Comparison of ENCODE assay signal across 13 cellular contexts in genomic region chr14:69069020-69069421, GRCh38.
A peak's percentile ranks its signal among the peaks of the same experiment; 100 is the strongest.
DNase-seq lines count a peak whose midpoint lies in the region; ATAC-seq, FAIRE-seq and TF ChIP-seq lines count a peak whose summit lies in the region.
"Had no signal": no experiment of that assay in that cellular context is flagged by ENCODE, and none has a peak within 500 bp of the region (broad histone marks: within the 10 kb centered on the region; RNA-seq: fewer than 3 reads in every experiment).

No MANE protein-coding gene starts in this region.

- H3K36me3 ChIP-seq in SK-N-MC (ENCODE audit: insufficient read depth, low read length), result no peaks in the 10 kb centered on the region; the same call in 1 of the 2 replicates
- H3K36me3 ChIP-seq in smooth muscle cell (ENCODE audit: low read depth), result no peaks in the 10 kb centered on the region
- peaks cover 12 to 65% (median 57%) of the 10 kb centered on the region in 4 donors for H3K36me3 ChIP-seq in stomach

- POLR2A ChIA-PET in activated CD4-positive, alpha-beta T cell treated with anti-CD3 and anti-CD28 coated beads for 36 hours (lab: Charles Lee), result no interaction called here

- H3K4me3 ChIP-seq in SK-N-MC (peak overlapping the region; percentile 36; the same call in 1 of the 2 replicates), fibroblast of pulmonary artery (replicated peaks; ENCODE audit: low read depth, low read length) (no peak overlapping the region), smooth muscle cell (no peak overlapping the region), stomach (no peak overlapping the region)

- H3K36me3 Mint-ChIP-seq in activated CD4-positive, alpha-beta T cell treated with anti-CD3 and anti-CD28 coated beads for 36 hours (ENCODE audit: low read depth), result peaks cover 21% of the 10 kb centered on the region

- TF ChIP-seq POLR2A in stomach (IDR thresholded peaks at IDR 0.05), result no peak

- TF ChIP-seq CTCF in fibroblast of pulmonary artery (IDR thresholded peaks at IDR 0.05; ENCODE audit: low read length, missing control alignments) (no peak), smooth muscle cell (IDR thresholded peaks at IDR 0.05; ENCODE audit: borderline replicate concordance, insufficient read depth, poor library complexity, severe bottlenecking) (no peak), stomach (IDR thresholded peaks at IDR 0.05) (no peak)

- DNase-seq in activated CD4-positive, alpha-beta T cell treated with anti-CD3 and anti-CD28 coated beads for 36 hours, result no peak
- DNase-seq in activated CD4-positive, alpha-beta T cell treated with anti-CD3 and anti-CD28 coated beads for 4 hours, result no peak
- DNase-seq in SK-N-MC (ENCODE audit: low read depth, low spot score) (no peak), fibroblast of pulmonary artery (ENCODE audit: low read depth) (peak; percentile 56), smooth muscle cell (lab: John Stamatoyannopoulos, UW; ENCODE audit: unreplicated experiment) (no peak), stomach (no peak), RPMI8226 (no peak), GM19239 (ENCODE audit: insufficient read length, low spot score) (no peak)
- DNase-seq: activated gamma-delta T cell treated with Interleukin-2 at 50 U/mL for 16 hours, kidney, NCI-H1092 treated with DMSO at 0.1 percent for 48 hours had no signal

- H3K4me1 ChIP-seq in smooth muscle cell (ENCODE audit: low read depth) (no peaks in the 10 kb centered on the region), stomach (peaks cover 0 to 8% (median 2%) of the 10 kb centered on the region in 4 donors)
- H3K4me1 ChIP-seq: parathyroid adenoma had no signal

- H3K27ac Mint-ChIP-seq in activated CD4-positive, alpha-beta T cell treated with anti-CD3 and anti-CD28 coated beads for 36 hours, result no peak overlapping the region

- H4K20me1 ChIP-seq in smooth muscle cell (ENCODE audit: low read depth), result no peaks in the 10 kb centered on the region

- no peak for FAIRE-seq in GM19239 (lab: Jason Lieb, UNC)
- FAIRE-seq: endometrium, kidney had no signal

- CTCF ChIA-PET in activated CD4-positive, alpha-beta T cell treated with anti-CD3 and anti-CD28 coated beads for 36 hours (lab: Charles Lee), result no interaction called here

- intact Hi-C loops in activated CD4-positive, alpha-beta T cell treated with anti-CD3 and anti-CD28 coated beads for 36 hours (cut with DNase I, micrococcal nuclease), result no loop called here
- intact Hi-C loops in stomach (cut with DNase I; ENCODE audit: low total_unique reads), result no loop called here

- H3F3A ChIP-seq in smooth muscle cell (ENCODE audit: low read depth), result peaks cover 15% of the 10 kb centered on the region

- H3K27me3 ChIP-seq in smooth muscle cell (ENCODE audit: low read depth), result no peaks in the 10 kb centered on the region
- no peaks in the 10 kb centered on the region for H3K27me3 ChIP-seq in stomach

- TF ChIP-seq EP300 in stomach (IDR thresholded peaks at IDR 0.05), result no peak

- H3K27ac ChIP-seq in SK-N-MC (peak overlapping the region; percentile 95), smooth muscle cell (ENCODE audit: low read depth) (peak overlapping the region; percentile 88), stomach (no peak overlapping the region)
- H3K27ac ChIP-seq: parathyroid adenoma had no signal

- 0% methylated on average over 1 of the region's 1 CpG for WGBS in smooth muscle cell (ENCODE audit: low lambda C conversion rate)
- 36 to 75% (median 60%) methylated on average over 1 of the region's 1 CpG for WGBS in stomach, 5 donors

- no peaks in the 10 kb centered on the region for H3K9me3 ChIP-seq in SK-N-MC (ENCODE audit: low read depth, low read length)
- H3K9me3 ChIP-seq in smooth muscle cell (replicated peaks; ENCODE audit: low read depth), result no peaks in the 10 kb centered on the region
- no peaks in the 10 kb centered on the region for H3K9me3 ChIP-seq in stomach

- no peaks in the 10 kb centered on the region for H3K9me3 Mint-ChIP-seq in activated CD4-positive, alpha-beta T cell treated with anti-CD3 and anti-CD28 coated beads for 36 hours (ENCODE audit: low read depth)

- ATAC-seq in activated CD4-positive, alpha-beta T cell treated with anti-CD3 and anti-CD28 coated beads for 36 hours, result peak; percentile 25

- H3K27me3 Mint-ChIP-seq in activated CD4-positive, alpha-beta T cell treated with anti-CD3 and anti-CD28 coated beads for 36 hours, result no peaks in the 10 kb centered on the region

- no peak overlapping the region for H3K4me3 Mint-ChIP-seq in activated CD4-positive, alpha-beta T cell treated with anti-CD3 and anti-CD28 coated beads for 36 hours

- no peak overlapping the region for H2AFZ ChIP-seq in smooth muscle cell (ENCODE audit: low read depth)
- H2AFZ ChIP-seq: parathyroid adenoma had no signal

- no peaks in the 10 kb centered on the region for H3K79me2 ChIP-seq in smooth muscle cell (ENCODE audit: low read depth)

- H3K9ac ChIP-seq in SK-N-MC (ENCODE audit: insufficient read length) (peak overlapping the region; percentile 52), smooth muscle cell (ENCODE audit: low read depth) (peak overlapping the region; percentile 41)
- H3K9ac ChIP-seq: parathyroid adenoma had no signal

- peaks cover 29% of the 10 kb centered on the region for H3K4me1 Mint-ChIP-seq in activated CD4-positive, alpha-beta T cell treated with anti-CD3 and anti-CD28 coated beads for 36 hours

- H3K4me2 ChIP-seq in smooth muscle cell, result peak overlapping the region; percentile 25

Comparison
In these comparisons a context has a peak if more than half of its experiments do, and no peak if none do; other contexts are left out.
1. H3K27ac ChIP-seq: peak in SK-N-MC (single experiment) and smooth muscle cell (single experiment); none in stomach (0 of 5).